ENCODE assay signal across 18 cellular contexts in the genomic region with DNA sequence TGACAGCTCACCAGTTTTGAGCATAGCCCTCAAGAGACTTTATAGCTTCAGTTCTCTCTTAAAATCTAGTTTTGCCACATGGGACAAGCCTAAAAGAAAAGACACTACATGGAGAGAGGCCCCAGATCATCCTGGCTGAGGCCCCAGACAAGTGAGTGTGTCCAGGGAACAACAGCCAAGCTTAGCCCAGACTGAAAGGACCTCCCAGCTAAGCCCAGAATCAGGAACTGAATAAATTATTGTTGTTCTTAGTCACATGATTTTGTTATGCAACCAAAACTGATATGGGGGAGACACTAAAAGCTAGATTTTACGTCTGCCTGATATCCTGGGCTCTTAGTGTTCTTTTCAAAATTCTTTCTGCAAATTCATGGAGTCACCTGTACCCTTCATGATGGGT. TPM values are rescaled to one million over a fixed set of nuclear protein-coding genes. Genes with fewer than 3 reads are reported as not detected.
A peak's percentile ranks its signal among the peaks of the same experiment; 100 is the strongest.
DNase-seq lines count a peak whose midpoint lies in the region; ATAC-seq and TF ChIP-seq lines count a peak whose summit lies in the region.
"Had no signal": no experiment of that assay in that cellular context is flagged by ENCODE, and none has a peak within 500 bp of the region (broad histone marks: within the 10 kb centered on the region; RNA-seq: fewer than 3 reads in every experiment).

No MANE protein-coding gene starts in this region.

- H3K4me1 ChIP-seq in fibroblast of lung (ENCODE audit: control insufficient read depth, extremely low read depth, insufficient read depth, low read length) (no peaks in the 10 kb centered on the region), lower lobe of right lung (peaks cover 11% of the 10 kb centered on the region), subcutaneous abdominal adipose tissue (ENCODE audit: control insufficient read depth in 5 of 5, insufficient read depth in 5 of 5, low read length in 5 of 5) (peaks cover 6 to 35% (median 24%) of the 10 kb centered on the region in 5 donors)

- intact Hi-C loops in lower lobe of right lung (cut with DNase I) = no loop called here

- H3K36me3 ChIP-seq in fibroblast of lung (ENCODE audit: control insufficient read depth, insufficient read depth, low read length) (no peaks in the 10 kb centered on the region), lower lobe of right lung (no peaks in the 10 kb centered on the region), subcutaneous abdominal adipose tissue (ENCODE audit: control insufficient read depth in 5 of 5, insufficient read depth in 5 of 5, low read length in 5 of 5) (no peaks in the 10 kb centered on the region)

- TF ChIP-seq CTCF in fibroblast of lung (conservative IDR thresholded peaks at IDR 0.05 in 1 of 2, IDR thresholded peaks at IDR 0.05 in 1 of 2; ENCODE audit: low read depth in 1 of 2, low read length in 2 of 2) = no peak
- TF ChIP-seq CTCF in lower lobe of right lung (IDR thresholded peaks at IDR 0.05) = no peak

- DNase-seq in NOMO-1 (lab: John Stamatoyannopoulos, UW; ENCODE audit: unreplicated experiment in 2 of 2) = peak; percentile 59 to 60
- peak; percentile 17 to 33 for DNase-seq in fibroblast of lung (ENCODE audit: low read depth in 2 of 2)
- no peak for DNase-seq in lower lobe of right lung
- no peak for DNase-seq in NK-92 treated with Interleukin-12 subunit alpha and Interleukin-12 subunit beta, amount 100 ng/mL, for 24 hours (lab: John Stamatoyannopoulos, UW)
- no peak for DNase-seq in COLO829 (ENCODE audit: low spot score)
- DNase-seq: activated naive CD8-positive, alpha-beta T cell treated with anti-CD3 and anti-CD28 coated beads for 36 hours; activated T-cell treated with anti-CD3 and anti-CD28 coated beads for 4 hours; mammary epithelial cell; NCI-H1048; NCI-H446; PC-9; T-cell; trophoblast cell had no signal

- H3K9me3 ChIP-seq in fibroblast of lung (ENCODE audit: control insufficient read depth, insufficient read depth, low read depth, low read length) (no peaks in the 10 kb centered on the region), lower lobe of right lung (no peaks in the 10 kb centered on the region), subcutaneous abdominal adipose tissue (ENCODE audit: control insufficient read depth in 5 of 5, low read length in 5 of 5) (no peaks in the 10 kb centered on the region)

- H4K20me1 ChIP-seq in fibroblast of lung (ENCODE audit: control insufficient read depth, extremely low read depth, insufficient read depth, low read length) = no peaks in the 10 kb centered on the region

- H3K27ac ChIP-seq in fibroblast of lung (ENCODE audit: insufficient read depth, low read length) (no peak overlapping the region), lower lobe of right lung (no peak overlapping the region), subcutaneous abdominal adipose tissue (ENCODE audit: low read depth, low read length) (peak overlapping the region; percentile 14)
- H3K27ac ChIP-seq: epithelial cell of prostate, PC-9 had no signal

- H3K79me2 ChIP-seq in fibroblast of lung (ENCODE audit: control insufficient read depth, insufficient read depth, low read length) = no peaks in the 10 kb centered on the region

- no peak overlapping the region for H3K9ac ChIP-seq in fibroblast of lung (ENCODE audit: insufficient read depth, low read length)
- H3K9ac ChIP-seq in subcutaneous abdominal adipose tissue (ENCODE audit: low read length in 5 of 5) = no peak overlapping the region

- no peak overlapping the region for H2AFZ ChIP-seq in fibroblast of lung (ENCODE audit: low read length)
- H2AFZ ChIP-seq: PC-9 had no signal

- no peak overlapping the region for H3K4me3 ChIP-seq in fibroblast of lung (replicated peaks in 1 of 4; ENCODE audit: control extremely low read depth in 1 of 4, insufficient read depth in 1 of 4, low read depth in 3 of 4, low read length in 4 of 4)
- H3K4me3 ChIP-seq in lower lobe of right lung = no peak overlapping the region
- no peak overlapping the region for H3K4me3 ChIP-seq in subcutaneous abdominal adipose tissue (ENCODE audit: low read depth in 1 of 5, low read length in 5 of 5)
- H3K4me3 ChIP-seq: GM12878, PC-9 had no signal

- no peak overlapping the region for H3K4me2 ChIP-seq in fibroblast of lung (ENCODE audit: extremely low read depth, insufficient read depth, low read length)
- H3K4me2 ChIP-seq: PC-9 had no signal

- ATAC-seq in lower lobe of right lung (peak; percentile 30 to 60), HG02759 (IDR thresholded peaks at IDR 0.05; ENCODE audit: unreplicated experiment) (no peak), HG02870 (IDR thresholded peaks at IDR 0.05; ENCODE audit: unreplicated experiment) (no peak)
- ATAC-seq: GM12878, T-cell had no signal

- peaks cover 5% of the 10 kb centered on the region for H3K27me3 ChIP-seq in fibroblast of lung (ENCODE audit: control insufficient read depth, insufficient read depth, low read length)
- no peaks in the 10 kb centered on the region for H3K27me3 ChIP-seq in lower lobe of right lung (ENCODE audit: low read depth)
- H3K27me3 ChIP-seq in subcutaneous abdominal adipose tissue (ENCODE audit: control insufficient read depth in 5 of 5, insufficient read depth in 4 of 5, low read length in 5 of 5) = no peaks in the 10 kb centered on the region

RNA-seq across cellular contexts. Expression of a gene that starts 29.3 kb away (rescaled TPM):
- total RNA-seq in fibroblast of lung (351 and 926 TPM in 2 replicates), lower lobe of right lung (137 TPM)
- polyA plus RNA-seq in fibroblast of lung = 320 and 604 TPM in 2 replicates
- 201 and 407 TPM in 2 replicates for polyA plus RNA-seq in fibroblast of lung (2012)
- polyA minus RNA-seq in fibroblast of lung (ENCODE audit: low replicate concordance) = 396 and 765 TPM in 2 replicates

RNA-seq across cellular contexts. Expression of a gene that starts 55.2 kb away (rescaled TPM):
- total RNA-seq in fibroblast of lung (97.1 and 159 TPM in 2 replicates), lower lobe of right lung (98.0 TPM)
- 62.6 and 94.7 TPM in 2 replicates for polyA plus RNA-seq in fibroblast of lung
- polyA plus RNA-seq in fibroblast of lung (2012) = 49.9 and 75.1 TPM in 2 replicates
- polyA minus RNA-seq in fibroblast of lung (ENCODE audit: low replicate concordance) = 34.5 and 57.5 TPM in 2 replicates

Comparison
In these comparisons a context has a peak if more than half of its experiments do, and no peak if none do; other contexts are left out.
1. DNase-seq: peak in NOMO-1 (2 of 2) and fibroblast of lung (2 of 2); none in lower lobe of right lung (single experiment), NK-92 treated with Interleukin-12 subunit alpha and Interleukin-12 subunit beta, amount 100 ng/mL, for 24 hours (single experiment) and COLO829 (single experiment).
2. ATAC-seq: peak in lower lobe of right lung (2 of 2); none in HG02759 (single experiment) and HG02870 (single experiment).